ENCODE assay signal across 9 cellular contexts in the genomic region with DNA sequence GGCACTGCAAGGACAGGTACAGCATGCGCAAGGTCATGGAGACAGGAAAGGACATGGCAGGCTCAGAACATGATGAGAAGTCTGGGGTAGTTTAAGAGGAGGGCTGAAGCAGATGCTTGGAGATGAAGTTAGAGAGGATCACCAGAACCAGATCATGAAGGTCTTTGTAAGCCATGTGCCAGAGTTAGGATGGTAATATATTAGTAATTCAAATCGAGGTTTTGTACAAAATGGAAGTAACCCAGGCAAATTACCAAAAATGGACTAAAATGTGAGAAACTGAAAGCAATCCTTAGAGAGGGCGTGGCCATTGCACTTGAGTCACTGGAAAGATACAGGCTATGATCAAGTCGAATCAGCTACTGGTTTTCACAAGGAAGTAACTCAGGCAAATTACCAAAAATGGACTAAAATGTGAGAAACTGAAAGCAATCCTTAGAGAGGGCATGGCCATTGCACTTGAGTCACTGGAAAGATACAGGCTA. TPM values are rescaled to one million over a fixed set of nuclear protein-coding genes. Genes with fewer than 3 reads are reported as not detected.
DNase-seq lines count a peak whose midpoint lies in the region; ATAC-seq, FAIRE-seq and TF ChIP-seq lines count a peak whose summit lies in the region.
"Had no signal": no experiment of that assay in that cellular context is flagged by ENCODE, and none has a peak within 500 bp of the region (broad histone marks: within the 10 kb centered on the region; RNA-seq: fewer than 3 reads in every experiment).

No MANE protein-coding gene starts in this region.

- SMC1A ChIA-PET in GM12878 (lab: Charles Lee; ENCODE audit: uncharacterized antibody, unreplicated experiment), result no interaction called here

- POLR2A ChIA-PET in GM12878 (lab: Charles Lee), result no interaction called here

- TF ChIP-seq RAD21 in GM12878 (IDR thresholded peaks at IDR 0.05; ENCODE audit: insufficient read depth, low read depth, low read length), result no peak

- no TSS peak for BruUV-seq in GM12878 (replicated peaks; lab: Mats Ljungman, UMichigan)

- H2AFZ ChIP-seq in GM12878 (ENCODE audit: control insufficient read depth, low read depth, low read length), result peak overlapping the region; percentile 65

- intact Hi-C loops in GM12878 (cut with micrococcal nuclease; ENCODE audit: unreplicated experiment), result no loop called here
- intact Hi-C loops in posterior cingulate gyrus (cut with DNase I), result no loop called here
- intact Hi-C loops in dorsolateral prefrontal cortex (cut with DNase I), result no loop called here

- H3K4me3 ChIP-seq in GM12878, result no peak overlapping the region
- H3K4me3 ChIP-seq in dorsolateral prefrontal cortex, result no peak overlapping the region
- no peak overlapping the region for H3K4me3 ChIP-seq in small intestine (ENCODE audit: low read depth in 1 of 2, low read length in 2 of 2)
- H3K4me3 ChIP-seq: cardiac muscle cell had no signal

- 35% methylated on average over 4 of the region's 4 CpGs for WGBS in GM12878 (ENCODE audit: insufficient coverage, insufficient replicate concordance, low lambda C conversion rate, missing lambda C conversion rate)
- 64 to 75% (median 65%) methylated on average over 4 of the region's 4 CpGs for WGBS in small intestine, 3 donors

- H3K4me2 ChIP-seq in GM12878 (ENCODE audit: control insufficient read depth, insufficient read depth), result no peak overlapping the region

- DNase-seq in A172 (ENCODE audit: low spot score) (peak; percentile 82), HS-5 (ENCODE audit: low read depth) (peak; percentile 50), GM12878 (ENCODE audit: low read depth, low spot score) (no peak), posterior cingulate gyrus (no peak), dorsolateral prefrontal cortex (no peak), small intestine (no peak)

- RAD21 ChIA-PET in GM12878 (lab: Charles Lee; ENCODE audit: unreplicated experiment), result no interaction called here

- TF ChIP-seq CTCF in GM12878 (IDR thresholded peaks at IDR 0.05 in 2 of 3, conservative IDR thresholded peaks at IDR 0.05 in 1 of 3; ENCODE audit: control insufficient read depth in 2 of 3, extremely low read depth in 1 of 3, insufficient read depth in 1 of 3, low read depth in 3 of 3, low read length in 3 of 3), result no peak
- no peak for TF ChIP-seq CTCF in dorsolateral prefrontal cortex (IDR thresholded peaks at IDR 0.05 in 54 of 56, conservative IDR thresholded peaks at IDR 0.05 in 2 of 56; ENCODE audit: low read depth in 1 of 56, partially characterized antibody in 56 of 56)

- TF ChIP-seq POLR2A in GM12878 (IDR thresholded peaks at IDR 0.05; ENCODE audit: low read depth, low read length), result no peak

- in situ Hi-C loops in GM12878 (cut with MboI), result no loop called here

- H3K27me3 ChIP-seq in GM12878 (replicated peaks in 1 of 2; ENCODE audit: control insufficient read depth in 2 of 2, insufficient read depth in 2 of 2, low read length in 1 of 2), result no peaks in the 10 kb centered on the region
- peaks cover 0 to 3% (median 0%) of the 10 kb centered on the region in 45 donors for H3K27me3 ChIP-seq in dorsolateral prefrontal cortex
- H3K27me3 ChIP-seq in small intestine (ENCODE audit: control insufficient read depth in 2 of 2, insufficient read depth in 2 of 2, low read length in 2 of 2), result no peaks in the 10 kb centered on the region
- H3K27me3 ChIP-seq: cardiac muscle cell had no signal

- no peak for FAIRE-seq in GM12878 (lab: Jason Lieb, UNC)
- no peak for FAIRE-seq in small intestine (lab: Jason Lieb, UNC)

- no peak overlapping the region for H3K9ac ChIP-seq in GM12878 (ENCODE audit: control insufficient read depth, insufficient read depth, low read length)

- H3K4me1 ChIP-seq in GM12878 (ENCODE audit: control insufficient read depth, insufficient read depth, low read length), result no peaks in the 10 kb centered on the region
- H3K4me1 ChIP-seq in small intestine (ENCODE audit: control insufficient read depth in 2 of 2, insufficient read depth in 1 of 2, low read depth in 1 of 2, low read length in 1 of 2), result no peaks in the 10 kb centered on the region

- H3K27ac ChIP-seq in GM12878 (ENCODE audit: control insufficient read depth, insufficient read depth) (no peak overlapping the region), dorsolateral prefrontal cortex (peak overlapping the region in 1 of 59 donors; percentile 28), small intestine (ENCODE audit: low read depth in 1 of 2, low read length in 1 of 2) (no peak overlapping the region)
- H3K27ac ChIP-seq: cardiac muscle cell had no signal

- CTCF ChIA-PET in GM12878 (lab: Yijun Ruan, JAX), result no interaction called here

- peak; percentile 48 for ATAC-seq in GM18867 (IDR thresholded peaks at IDR 0.05; ENCODE audit: unreplicated experiment)
- ATAC-seq in GM12878, result peak; percentile 87
- ATAC-seq in GM19455 (IDR thresholded peaks at IDR 0.05; ENCODE audit: unreplicated experiment), result no peak

- H4K20me1 ChIP-seq in GM12878 (ENCODE audit: control insufficient read depth, insufficient read depth), result no peaks in the 10 kb centered on the region

- H3K9me3 ChIP-seq in GM12878 (replicated peaks; ENCODE audit: control insufficient read depth, insufficient read depth, low read length) (no peaks in the 10 kb centered on the region), small intestine (ENCODE audit: control insufficient read depth, low read depth) (no peaks in the 10 kb centered on the region)

- H3K79me2 ChIP-seq in GM12878 (ENCODE audit: control insufficient read depth, insufficient read depth, low read length), result no peaks in the 10 kb centered on the region

- TF ChIP-seq EP300 in GM12878 (IDR thresholded peaks at IDR 0.05; ENCODE audit: borderline replicate concordance in 1 of 2, control insufficient read depth in 1 of 2, low read depth in 2 of 2, low read length in 2 of 2), result no peak

- H3K36me3 ChIP-seq in GM12878 (ENCODE audit: control insufficient read depth in 2 of 2, insufficient read depth in 2 of 2, low read length in 1 of 2) (no peaks in the 10 kb centered on the region), small intestine (ENCODE audit: control insufficient read depth in 2 of 2, insufficient read depth in 2 of 2, low read length in 2 of 2) (no peaks in the 10 kb centered on the region)
- H3K36me3 ChIP-seq: cardiac muscle cell had no signal

TF ChIP-seq in GM12878, 131 proteins besides CTCF, POLR2A, EP300 and RAD21:
- no peak for TF ChIP-seq IKZF1 (conservative IDR thresholded peaks at IDR 0.05)
- TF ChIP-seq ZZZ3 (IDR thresholded peaks at IDR 0.05; ENCODE audit: control insufficient read depth, insufficient read length, low read depth), result no peak
- TF ChIP-seq SRF (IDR thresholded peaks at IDR 0.05; ENCODE audit: low read depth in 2 of 2, low read length in 2 of 2), result 0 out of 4 replicates have a peak, but pooled peaks of 1 of the 2 experiments have one; percentile 52
- no peak for TF ChIP-seq EGR1 (IDR thresholded peaks at IDR 0.05; ENCODE audit: borderline replicate concordance in 1 of 2, low read depth in 2 of 2, low read length in 2 of 2)

RNA-seq across cellular contexts. Expression of gene RXFP1, which starts 13.5 kb away (rescaled TPM):
- total RNA-seq in A172 (2014; rRNA removed; shearing (Covaris generic)), result not detected in 2 replicates
- total RNA-seq in GM12878 (2013; cell fraction: nucleolus; rRNA removed), result 0.08 TPM in 1 of 2 replicates, not detected in the other
- not detected in 2 replicates for total RNA-seq in GM12878 (2014; rRNA removed)
- total RNA-seq in GM12878 (2014; rRNA removed; fragmentation: Illumina TruSeq; extraction: Trizol), result not detected in 2 replicates
- total RNA-seq in GM12878 (2021), result not detected in 2 replicates
- not detected for polyA plus RNA-seq in GM12878 (2011; ENCODE audit: low read depth)
- polyA plus RNA-seq in GM12878 (2011; rRNA removed), result 0.12 and 0.16 TPM in 2 replicates
- polyA plus RNA-seq in GM12878 (2011; cell fraction: cytosol; rRNA removed), result 0.03 and 0.07 TPM in 2 replicates
- polyA plus RNA-seq in GM12878 (2011; cell fraction: nucleus; rRNA removed), result 0.15 TPM in 2 replicates
- not detected in 2 replicates for polyA plus RNA-seq in GM12878 (2012)
- not detected in 2 replicates for polyA plus RNA-seq in GM12878 (2014; fragmentation: Illumina TruSeq; extraction: Trizol)
- polyA plus RNA-seq in GM12878 (2014; fragmentation: Nextera tagmentation; extraction: Ambion mirVana), result not detected
- polyA plus RNA-seq in GM12878 (2014; rRNA removed), result not detected in 2 replicates
- polyA plus RNA-seq in GM12878 (2016; fragmentation: Nextera tagmentation; extraction: Ambion mirVana), result not detected
- 0.10 TPM in 1 of 2 replicates, not detected in the other for polyA minus RNA-seq in GM12878 (2011; rRNA and poly(A)+ RNA removed)
- not detected in 2 replicates for polyA minus RNA-seq in GM12878 (2011; cell fraction: cytosol; rRNA and poly(A)+ RNA removed)
- not detected in 2 replicates for polyA minus RNA-seq in GM12878 (2011; cell fraction: nucleus; rRNA and poly(A)+ RNA removed)
- total RNA-seq in dorsolateral prefrontal cortex, result 10 to 100 TPM in 112 of 120 experiments, 1 to 10 TPM in 8; 4.2 to 39.2 (median 22.2) TPM
- polyA plus RNA-seq in small intestine, result under 1 TPM in 1 of 3 donors, not detected in 2; 0.16 TPM
- total RNA-seq: cardiac muscle cell had no signal
- polyA plus RNA-seq: cardiac muscle cell had no signal

Comparison
In these comparisons a context has a peak if more than half of its experiments do, and no peak if none do; other contexts are left out.
1. DNase-seq: peak in A172 (single experiment) and HS-5 (single experiment); none in GM12878 (single experiment), posterior cingulate gyrus (0 of 10), dorsolateral prefrontal cortex (0 of 10) and small intestine (single experiment).